9 cellular contexts compared by ENCODE assay signal in genomic region chr7:34087892-34088891, GRCh38.
DNase-seq lines count a peak whose midpoint lies in the region; ATAC-seq and TF ChIP-seq lines count a peak whose summit lies in the region.
"Had no signal": no experiment of that assay in that cellular context is flagged by ENCODE, and none has a peak within 500 bp of the region (broad histone marks: within the 10 kb centered on the region; RNA-seq: fewer than 3 reads in every experiment).

No MANE protein-coding gene starts in this region.

- no peak overlapping the region for H3K4me3 ChIP-seq in Jurkat, Clone E6-1 (ENCODE audit: low read length)
- H3K4me3 ChIP-seq in astrocyte of the cerebellum (ENCODE audit: low read depth, low read length) (no peak overlapping the region), mesendoderm (ENCODE audit: low read length) (no peak overlapping the region)

- H3K79me2 ChIP-seq in mesendoderm (ENCODE audit: control insufficient read depth, insufficient read depth, low read length), result no peaks in the 10 kb centered on the region

- H3K36me3 ChIP-seq in mesendoderm (ENCODE audit: control insufficient read depth, insufficient read depth, low read length), result no peaks in the 10 kb centered on the region

- H3K4me1 ChIP-seq in mesendoderm (ENCODE audit: control insufficient read depth, low read depth, low read length), result no peaks in the 10 kb centered on the region

- H3K9ac ChIP-seq in mesendoderm (ENCODE audit: low read length), result no peak overlapping the region

- H3K18ac ChIP-seq in mesendoderm (ENCODE audit: low read length), result no peak overlapping the region

- no peak overlapping the region for H2BK5ac ChIP-seq in mesendoderm (ENCODE audit: low read length)

- no CpG with 5 or more reads among the region's 10 CpGs for WGBS in mesendoderm (ENCODE audit: extremely low coverage, insufficient coverage, low lambda C conversion rate)

- no peaks in the 10 kb centered on the region for H3K27me3 ChIP-seq in mesendoderm (ENCODE audit: insufficient read depth, low read length, poor library complexity)

- H2AK5ac ChIP-seq in mesendoderm (ENCODE audit: low read length), result no peak overlapping the region

- DNase-seq in NCI-H2171 treated with DMSO at 0.1 percent for 48 hours (lab: John Stamatoyannopoulos, UW) (peak; percentile 4), NCI-H2171 (lab: John Stamatoyannopoulos, UW) (no peak), astrocyte of the cerebellum (ENCODE audit: low read depth) (no peak), mesendoderm (peak; percentile 75), MV-4-11 (lab: John Stamatoyannopoulos, UW) (no peak), immature natural killer cell (no peak)
- peak; percentile 5 for DNase-seq in Jurkat, Clone E6-1 (ENCODE audit: low read depth, low spot score)
- DNase-seq: CD4-positive, CD25-positive, alpha-beta regulatory T cell had no signal

- H3K4ac ChIP-seq in mesendoderm (ENCODE audit: low read depth, low read length), result no peak overlapping the region

- no peaks in the 10 kb centered on the region for H3K79me1 ChIP-seq in mesendoderm (ENCODE audit: low read length)

- TF ChIP-seq CTCF in astrocyte of the cerebellum (IDR thresholded peaks at IDR 0.05; ENCODE audit: low read depth, low read length, missing control alignments), result peak; percentile 71

- H3K4me2 ChIP-seq in mesendoderm (ENCODE audit: low read length), result no peak overlapping the region

- no peaks in the 10 kb centered on the region for H3K36me3 Mint-ChIP-seq in immature natural killer cell
- H3K36me3 Mint-ChIP-seq: CD4-positive, CD25-positive, alpha-beta regulatory T cell had no signal

- H3K56ac ChIP-seq in mesendoderm (ENCODE audit: low read length), result no peak overlapping the region

- H3K23ac ChIP-seq in mesendoderm (ENCODE audit: low read length), result no peak overlapping the region

- in situ Hi-C loops in astrocyte of the cerebellum (cut with HindIII; ENCODE audit: low sequenced_read_pairs), result no loop called here

- H2BK120ac ChIP-seq in mesendoderm (ENCODE audit: low read depth, low read length), result no peak overlapping the region

- H4K5ac ChIP-seq in mesendoderm (ENCODE audit: low read length), result no peak overlapping the region

- no peak overlapping the region for H3K27ac Mint-ChIP-seq in immature natural killer cell
- H3K27ac Mint-ChIP-seq: CD4-positive, CD25-positive, alpha-beta regulatory T cell had no signal

- H3K27me3 Mint-ChIP-seq in immature natural killer cell (ENCODE audit: low read depth in 3 of 3), result peaks cover 0 to 9% (median 2%) of the 10 kb centered on the region in 3 donors
- H3K27me3 Mint-ChIP-seq: CD4-positive, CD25-positive, alpha-beta regulatory T cell had no signal

- ATAC-seq in GM21423 (IDR thresholded peaks at IDR 0.05; ENCODE audit: unreplicated experiment), result no peak

- no peaks in the 10 kb centered on the region for H3K4me1 Mint-ChIP-seq in immature natural killer cell
- H3K4me1 Mint-ChIP-seq: CD4-positive, CD25-positive, alpha-beta regulatory T cell had no signal

- no peak overlapping the region for H3K4me3 Mint-ChIP-seq in immature natural killer cell
- H3K4me3 Mint-ChIP-seq: CD4-positive, CD25-positive, alpha-beta regulatory T cell had no signal

- no peaks in the 10 kb centered on the region for H3K9me3 Mint-ChIP-seq in immature natural killer cell

- no peak overlapping the region for H3K27ac ChIP-seq in mesendoderm (ENCODE audit: low read depth, low read length)

- no peak overlapping the region for H2BK15ac ChIP-seq in mesendoderm (replicated peaks; ENCODE audit: low read depth)

- H4K8ac ChIP-seq in mesendoderm (ENCODE audit: low read depth, low read length), result no peak overlapping the region

Comparison
In these comparisons a context has a peak if more than half of its experiments do, and no peak if none do; other contexts are left out.
1. DNase-seq: peak in NCI-H2171 treated with DMSO at 0.1 percent for 48 hours (single experiment), Jurkat, Clone E6-1 (single experiment) and mesendoderm (single experiment); none in NCI-H2171 (single experiment), astrocyte of the cerebellum (single experiment), MV-4-11 (single experiment) and immature natural killer cell (0 of 3).